In genomic region chr9:110029422-110029814, GRCh38 we compare ENCODE assay signal across 8 cellular contexts.
DNase-seq lines count a peak whose midpoint lies in the region; ATAC-seq and TF ChIP-seq lines count a peak whose summit lies in the region.

No MANE protein-coding gene starts in this region.

- H3K9me3 ChIP-seq in PC-3 (ENCODE audit: low read length), result no peaks in the 10 kb centered on the region

- intact Hi-C loops in PC-3 (cut with micrococcal nuclease), result no loop called here

- H3K27ac ChIP-seq in PC-3 (ENCODE audit: low read length), result no peak overlapping the region

- H3K4me1 ChIP-seq in PC-3 (ENCODE audit: insufficient read depth, low read length), result peaks cover 24% of the 10 kb centered on the region

- DNase-seq in COLO829 (ENCODE audit: low spot score) (peak; percentile 82), PC-3 (peak; percentile 46), fibroblast of peridontal ligament (ENCODE audit: extremely low read depth) (peak; percentile 95), omental fat pad (ENCODE audit: low spot score) (no peak), DMS53 treated with DMSO at 0.1 percent for 48 hours (lab: John Stamatoyannopoulos, UW; ENCODE audit: unreplicated experiment) (no peak), NCI-H2107 (lab: John Stamatoyannopoulos, UW) (no peak)

- no peak overlapping the region for H3K4me2 ChIP-seq in PC-3 (ENCODE audit: low read length)

- H2AFZ ChIP-seq in PC-3 (ENCODE audit: low read length), result no peak overlapping the region

- CTCF ChIA-PET in PC-3 (lab: Charles Lee), result no interaction called here

- no peak overlapping the region for H3K9ac ChIP-seq in PC-3 (ENCODE audit: low read length)

- no peak overlapping the region for H3K4me3 ChIP-seq in PC-3 (ENCODE audit: low read length)

- no peaks in the 10 kb centered on the region for H3K27me3 ChIP-seq in PC-3 (ENCODE audit: low read length)

- H3K79me2 ChIP-seq in PC-3 (ENCODE audit: low read length), result no peaks in the 10 kb centered on the region

- BruUV-seq in PC-3 (replicated peaks; lab: Mats Ljungman, UMichigan), result no TSS peak

- TF ChIP-seq CTCF in PC-3 (conservative IDR thresholded peaks at IDR 0.05; ENCODE audit: low read depth, low read length), result no peak
- no peak for TF ChIP-seq CTCF in omental fat pad (IDR thresholded peaks at IDR 0.05)

- POLR2A ChIA-PET in PC-3 (lab: Charles Lee; ENCODE audit: unreplicated experiment), result no interaction called here

- ATAC-seq in PC-3, result peak; percentile 53
- ATAC-seq in omental fat pad (ENCODE audit: low FRiP score), result peak; percentile 91
- ATAC-seq in HG03139 (IDR thresholded peaks at IDR 0.05; ENCODE audit: unreplicated experiment), result no peak
- no peak for ATAC-seq in HG02678 (IDR thresholded peaks at IDR 0.05; ENCODE audit: unreplicated experiment)

- no peaks in the 10 kb centered on the region for H4K20me1 ChIP-seq in PC-3 (ENCODE audit: low read length)

- H3K9me2 ChIP-seq in PC-3 (replicated peaks; ENCODE audit: low read length), result no peaks in the 10 kb centered on the region

- no peaks in the 10 kb centered on the region for H3F3A ChIP-seq in PC-3 (ENCODE audit: low read length, unreplicated experiment)

- no peaks in the 10 kb centered on the region for H3K36me3 ChIP-seq in PC-3 (ENCODE audit: low read depth, low read length)

Comparison
In these comparisons a context has a peak if more than half of its experiments do, and no peak if none do; other contexts are left out.
1. DNase-seq: peak in COLO829 (single experiment), PC-3 (single experiment) and fibroblast of peridontal ligament (single experiment); none in omental fat pad (single experiment), DMS53 treated with DMSO at 0.1 percent for 48 hours (single experiment) and NCI-H2107 (single experiment).
2. ATAC-seq: peak in PC-3 (single experiment) and omental fat pad (single experiment); none in HG03139 (single experiment) and HG02678 (single experiment).